Comparison of ENCODE assay signal across 8 cellular contexts in the genomic region with DNA sequence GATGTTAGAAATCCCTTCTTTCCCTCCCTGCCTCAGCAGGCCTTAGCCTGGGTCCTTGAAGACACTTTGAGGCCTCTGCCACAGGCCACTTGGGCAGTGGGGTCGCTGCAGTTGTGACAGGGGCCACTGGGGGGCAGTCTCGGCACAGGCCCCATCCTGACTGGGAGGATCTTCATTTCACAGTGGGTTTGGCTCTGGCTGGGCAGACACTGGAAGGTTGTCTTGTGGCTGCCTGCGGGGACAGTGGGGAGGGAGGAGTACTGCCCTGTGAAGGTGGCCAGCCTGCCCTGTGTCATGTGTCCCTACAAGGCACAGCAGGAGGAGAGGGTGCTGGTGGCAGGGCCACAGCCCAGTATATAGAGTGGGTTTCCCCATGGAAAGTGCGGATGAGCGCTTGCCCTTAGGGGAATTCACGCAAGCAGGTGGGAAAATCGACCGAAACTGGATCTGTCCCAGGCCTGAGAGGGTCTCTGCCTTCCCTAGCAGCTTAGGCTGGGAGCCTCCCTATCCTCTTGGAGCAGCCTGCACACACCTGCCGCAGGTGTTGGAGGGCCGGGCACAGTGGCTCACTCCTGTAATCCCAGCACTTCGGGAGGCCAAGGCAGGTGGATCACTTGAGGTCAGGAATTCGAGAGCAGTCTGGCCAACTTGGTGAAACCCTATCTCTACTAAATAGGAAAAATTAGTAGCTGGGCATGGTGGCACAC. TPM values are rescaled to one million over a fixed set of nuclear protein-coding genes. Genes with fewer than 3 reads are reported as not detected.
A peak's percentile ranks its signal among the peaks of the same experiment; 100 is the strongest.
DNase-seq lines count a peak whose midpoint lies in the region; ATAC-seq and TF ChIP-seq lines count a peak whose summit lies in the region.

No MANE protein-coding gene starts in this region.

- H3K9me3 ChIP-seq in naive thymus-derived CD4-positive, alpha-beta T cell (ENCODE audit: control insufficient read depth in 2 of 3, low read length in 3 of 3), result no peaks in the 10 kb centered on the region

- no peaks in the 10 kb centered on the region for H3K9me3 Mint-ChIP-seq in naive thymus-derived CD4-positive, alpha-beta T cell

- no peak overlapping the region for H3K4me3 ChIP-seq in naive thymus-derived CD4-positive, alpha-beta T cell (ENCODE audit: low read length)

- H3K36me3 ChIP-seq in naive thymus-derived CD4-positive, alpha-beta T cell (ENCODE audit: control insufficient read depth in 2 of 3, insufficient read depth in 3 of 3, low read length in 3 of 3), result peaks cover 9 to 68% (median 10%) of the 10 kb centered on the region in 3 experiments

- no peak overlapping the region for H3K4me3 Mint-ChIP-seq in naive thymus-derived CD4-positive, alpha-beta T cell

- H3K27ac ChIP-seq in naive thymus-derived CD4-positive, alpha-beta T cell (ENCODE audit: low read depth, low read length), result no peak overlapping the region

- ATAC-seq in naive thymus-derived CD4-positive, alpha-beta T cell, result peak; percentile 80
- ATAC-seq in GM18907 (IDR thresholded peaks at IDR 0.05; ENCODE audit: unreplicated experiment), result no peak

- POLR2A ChIA-PET in naive thymus-derived CD4-positive, alpha-beta T cell (lab: Charles Lee), result no interaction called here

- H3K4me1 Mint-ChIP-seq in naive thymus-derived CD4-positive, alpha-beta T cell, result peaks cover 0 to 4% (median 0%) of the 10 kb centered on the region in 7 donors

- peak overlapping the region in 1 of 9 donors; percentile 69 for H3K27ac Mint-ChIP-seq in naive thymus-derived CD4-positive, alpha-beta T cell

- in situ Hi-C loops in GM13977 (cut with MboI; ENCODE audit: low pct_unique_long_range_greater_than_20kb, low sequenced_read_pairs, unreplicated experiment), result no loop called here

- H3K27me3 Mint-ChIP-seq in naive thymus-derived CD4-positive, alpha-beta T cell, result no peaks in the 10 kb centered on the region

- H3K36me3 Mint-ChIP-seq in naive thymus-derived CD4-positive, alpha-beta T cell, result peaks cover 0 to 34% (median 4%) of the 10 kb centered on the region in 5 donors

- no peaks in the 10 kb centered on the region for H3K27me3 ChIP-seq in naive thymus-derived CD4-positive, alpha-beta T cell (ENCODE audit: control insufficient read depth in 2 of 2, insufficient read depth in 2 of 2, low read length in 2 of 2)

- peak; percentile 100 for DNase-seq in 8988T
- peak; percentile 93 for DNase-seq in GM13977 (ENCODE audit: low spot score)
- peak; percentile 85 for DNase-seq in NCI-H510A treated with DMSO at 0.1 percent for 48 hours (lab: John Stamatoyannopoulos, UW)
- DNase-seq in activated CD8-positive, alpha-beta memory T cell treated with anti-CD3 and anti-CD28 coated beads, Interleukin-2, amount 50 U/mL, for 24 hours (ENCODE audit: extremely low read depth), result peak; percentile 9
- peak; percentile 95 for DNase-seq in epidermal melanocyte (ENCODE audit: insufficient read length, low spot score)
- DNase-seq in naive thymus-derived CD4-positive, alpha-beta T cell, result peak in 8 of 9 donors; percentile 16 to 66 (median 48)
- peak; percentile 43 for DNase-seq in stimulated activated naive CD4-positive, alpha-beta T cell treated with Interleukin-2 at 50 U/mL for 16 hours (lab: John Stamatoyannopoulos, UW)

- peak; percentile 86 for TF ChIP-seq CTCF in GM13977 (IDR thresholded peaks at IDR 0.05; ENCODE audit: extremely low read depth, insufficient read depth, missing control alignments)

- H3K4me1 ChIP-seq in naive thymus-derived CD4-positive, alpha-beta T cell (ENCODE audit: control insufficient read depth in 2 of 2, insufficient read depth in 2 of 2, low read length in 2 of 2), result no peaks in the 10 kb centered on the region

- CTCF ChIA-PET in naive thymus-derived CD4-positive, alpha-beta T cell (lab: Charles Lee), result interaction anchor here (0.6 to 2.3 kb wide), 6 partner anchors 23 to 201 kb away, joined by 3 to 14 read pairs (median 4); no protein-coding TSS in a partner anchor

- intact Hi-C loops in naive thymus-derived CD4-positive, alpha-beta T cell (cut with micrococcal nuclease), result loop anchor here (1.0 kb wide), 2 partner anchors 58 to 99 kb away; no protein-coding TSS in a partner anchor

RNA-seq across cellular contexts. Expression of a gene that starts 28.8 kb away (rescaled TPM):
- 10 to 100 TPM in 1 of 5 experiments, 1 to 10 TPM in 4; 1.0 to 43.6 (median 1.9) TPM for total RNA-seq in naive thymus-derived CD4-positive, alpha-beta T cell
- polyA plus RNA-seq in naive thymus-derived CD4-positive, alpha-beta T cell, result 1 to 10 TPM; 1.3 to 2.1 TPM

RNA-seq across cellular contexts. Expression of a gene that starts 46.8 kb away (rescaled TPM):
- 10 to 100 TPM in 4 of 5 experiments, 1 to 10 TPM in 1; 8.7 to 69.2 (median 33.3) TPM for total RNA-seq in naive thymus-derived CD4-positive, alpha-beta T cell
- polyA plus RNA-seq in naive thymus-derived CD4-positive, alpha-beta T cell, result under 1 TPM; 0.18 to 0.37 TPM

Comparison
In these comparisons a context has a peak if more than half of its experiments do, and no peak if none do; other contexts are left out.
1. DNase-seq: peak in every context shown above with its lines; median percentile 100 in 8988T; 95 in epidermal melanocyte; 93 in GM13977; 85 in NCI-H510A treated with DMSO at 0.1 percent for 48 hours; 48 in naive thymus-derived CD4-positive, alpha-beta T cell; 43 in stimulated activated naive CD4-positive, alpha-beta T cell treated with Interleukin-2 at 50 U/mL for 16 hours; 9 in activated CD8-positive, alpha-beta memory T cell treated with anti-CD3 and anti-CD28 coated beads, Interleukin-2, amount 50 U/mL, for 24 hours.